In genomic region chr3:45322616-45323015, GRCh38 we compare ENCODE assay signal across 29 cellular contexts.
"Had no signal": no experiment of that assay in that cellular context is flagged by ENCODE, and none has a peak within 500 bp of the region (broad histone marks: within the 10 kb centered on the region; RNA-seq: fewer than 3 reads in every experiment).

No MANE protein-coding gene starts in this region.

- H3K4me3 Mint-ChIP-seq: activated CD4-positive, alpha-beta memory T cell treated with anti-CD3 and anti-CD28 coated beads, Interleukin-2, amount 10 ng/mL, durations not matched to agents 7 days and 5 days; activated CD4-positive, alpha-beta T cell treated with anti-CD3 and anti-CD28 coated beads, Interleukin-2, amount 10 ng/mL, durations not matched to agents 7 days and 5 days; activated CD8-positive, alpha-beta memory T cell treated with anti-CD3 and anti-CD28 coated beads, Interleukin-2, amount 10 ng/mL, durations not matched to agents 7 days and 5 days; activated naive CD4-positive, alpha-beta T cell treated with anti-CD3 and anti-CD28 coated beads, Interleukin-2, amount 10 ng/mL, durations not matched to agents 7 days and 5 days; activated naive CD8-positive, alpha-beta T cell treated with anti-CD3 and anti-CD28 coated beads, Interleukin-2, amount 10 ng/mL, durations not matched to agents 7 days and 5 days; dendritic cell treated with granulocyte-macrophage colony-stimulating factor and Interleukin-4, amounts not matched to agents 40 ng/mL and 50 ng/mL, for 4 days; effector memory CD8-positive, alpha-beta T cell; WTC11 had no signal

- H3K9me3 Mint-ChIP-seq: activated CD4-positive, alpha-beta memory T cell treated with anti-CD3 and anti-CD28 coated beads, Interleukin-2, amount 10 ng/mL, durations not matched to agents 7 days and 5 days; activated CD4-positive, alpha-beta T cell treated with anti-CD3 and anti-CD28 coated beads, Interleukin-2, amount 10 ng/mL, durations not matched to agents 7 days and 5 days; activated naive CD4-positive, alpha-beta T cell treated with anti-CD3 and anti-CD28 coated beads, Interleukin-2, amount 10 ng/mL, durations not matched to agents 7 days and 5 days; activated naive CD4-positive, alpha-beta T cell treated with anti-CD3 and anti-CD28 coated beads, Interleukin-2, amount 50 U/mL, for 72 hours; activated naive CD8-positive, alpha-beta T cell treated with anti-CD3 and anti-CD28 coated beads, Interleukin-2, amount 10 ng/mL, durations not matched to agents 7 days and 5 days; dendritic cell treated with granulocyte-macrophage colony-stimulating factor and Interleukin-4, amounts not matched to agents 40 ng/mL and 50 ng/mL, for 4 days; effector memory CD8-positive, alpha-beta T cell; WTC11 had no signal

- H3K4me1 ChIP-seq: body of pancreas, colonic mucosa, esophagus muscularis mucosa, foreskin keratinocyte, gastrocnemius medialis, heart left ventricle had no signal

- H3K4me3 ChIP-seq: body of pancreas, colonic mucosa, dorsolateral prefrontal cortex, esophagus muscularis mucosa, gastrocnemius medialis, heart left ventricle had no signal

- ATAC-seq: activated CD8-positive, alpha-beta memory T cell treated with anti-CD3 and anti-CD28 coated beads, Interleukin-2, amount 10 ng/mL, durations not matched to agents 7 days and 5 days; activated naive CD4-positive, alpha-beta T cell treated with anti-CD3 and anti-CD28 coated beads, Interleukin-2, amount 50 U/mL, for 72 hours; body of pancreas; effector memory CD8-positive, alpha-beta T cell; gastrocnemius medialis; heart left ventricle had no signal

- H3K36me3 ChIP-seq: colonic mucosa, esophagus muscularis mucosa, gastrocnemius medialis, heart left ventricle had no signal

- H3K27me3 ChIP-seq: body of pancreas, colonic mucosa, gastrocnemius medialis had no signal

- H3K36me3 Mint-ChIP-seq: activated CD8-positive, alpha-beta memory T cell treated with anti-CD3 and anti-CD28 coated beads, Interleukin-2, amount 10 ng/mL, durations not matched to agents 7 days and 5 days; activated naive CD4-positive, alpha-beta T cell treated with anti-CD3 and anti-CD28 coated beads, Interleukin-2, amount 10 ng/mL, durations not matched to agents 7 days and 5 days; activated naive CD4-positive, alpha-beta T cell treated with anti-CD3 and anti-CD28 coated beads, Interleukin-2, amount 50 U/mL, for 72 hours; activated naive CD8-positive, alpha-beta T cell treated with anti-CD3 and anti-CD28 coated beads, Interleukin-2, amount 10 ng/mL, durations not matched to agents 7 days and 5 days; WTC11 had no signal

- H3K27ac Mint-ChIP-seq: activated CD4-positive, alpha-beta memory T cell treated with anti-CD3 and anti-CD28 coated beads, Interleukin-2, amount 10 ng/mL, durations not matched to agents 7 days and 5 days; activated CD4-positive, alpha-beta T cell treated with anti-CD3 and anti-CD28 coated beads, Interleukin-2, amount 10 ng/mL, durations not matched to agents 7 days and 5 days; activated CD8-positive, alpha-beta memory T cell treated with anti-CD3 and anti-CD28 coated beads, Interleukin-2, amount 10 ng/mL, durations not matched to agents 7 days and 5 days; activated naive CD4-positive, alpha-beta T cell treated with anti-CD3 and anti-CD28 coated beads, Interleukin-2, amount 10 ng/mL, durations not matched to agents 7 days and 5 days; activated naive CD4-positive, alpha-beta T cell treated with anti-CD3 and anti-CD28 coated beads, Interleukin-2, amount 50 U/mL, for 72 hours; activated naive CD8-positive, alpha-beta T cell treated with anti-CD3 and anti-CD28 coated beads, Interleukin-2, amount 10 ng/mL, durations not matched to agents 7 days and 5 days; dendritic cell treated with granulocyte-macrophage colony-stimulating factor and Interleukin-4, amounts not matched to agents 40 ng/mL and 50 ng/mL, for 4 days; effector memory CD8-positive, alpha-beta T cell; WTC11 had no signal

- DNase-seq: activated CD4-positive, alpha-beta memory T cell treated with anti-CD3 and anti-CD28 coated beads, Interleukin-2, amount 10 ng/mL, durations not matched to agents 7 days and 5 days; activated CD4-positive, alpha-beta T cell treated with anti-CD3 and anti-CD28 coated beads for 1 hour; activated CD4-positive, alpha-beta T cell treated with anti-CD3 and anti-CD28 coated beads for 4 hours; activated CD4-positive, alpha-beta T cell treated with anti-CD3 and anti-CD28 coated beads, Interleukin-2, amount 50 U/mL, for 4 hours; activated CD8-positive, alpha-beta memory T cell treated with anti-CD3 and anti-CD28 coated beads, Interleukin-2, amount 10 ng/mL, durations not matched to agents 7 days and 5 days; activated CD8-positive, alpha-beta memory T cell treated with anti-CD3 and anti-CD28 coated beads, Interleukin-2, amount 50 U/mL, for 4 hours; activated gamma-delta T cell; activated naive CD4-positive, alpha-beta T cell; activated naive CD4-positive, alpha-beta T cell treated with anti-CD3 and anti-CD28 coated beads, Interleukin-2, amount 10 ng/mL, durations not matched to agents 7 days and 5 days; activated naive CD8-positive, alpha-beta T cell treated with anti-CD3 and anti-CD28 coated beads, Interleukin-2, amount 10 ng/mL, durations not matched to agents 7 days and 5 days; activated T-cell treated with anti-CD3 and anti-CD28 coated beads, Interleukin-2, amount 50 U/mL, for 1 hour; activated T-cell treated with anti-CD3 and anti-CD28 coated beads, Interleukin-2, amount 50 U/mL, for 48 hours; body of pancreas; caudate nucleus; colonic mucosa; dorsolateral prefrontal cortex; effector CD4-positive, alpha-beta T cell; effector memory CD8-positive, alpha-beta T cell; gastrocnemius medialis; glutamatergic neuron; heart left ventricle; T-helper 2 cell had no signal

- H3K27ac ChIP-seq: body of pancreas, colonic mucosa, dorsolateral prefrontal cortex, esophagus muscularis mucosa, foreskin keratinocyte, gastrocnemius medialis, heart left ventricle, VCaP had no signal

- H3K4me1 Mint-ChIP-seq: activated CD4-positive, alpha-beta memory T cell treated with anti-CD3 and anti-CD28 coated beads, Interleukin-2, amount 10 ng/mL, durations not matched to agents 7 days and 5 days; activated CD4-positive, alpha-beta T cell treated with anti-CD3 and anti-CD28 coated beads, Interleukin-2, amount 10 ng/mL, durations not matched to agents 7 days and 5 days; activated CD8-positive, alpha-beta memory T cell treated with anti-CD3 and anti-CD28 coated beads, Interleukin-2, amount 10 ng/mL, durations not matched to agents 7 days and 5 days had no signal

- H3K9me3 ChIP-seq: body of pancreas, colonic mucosa, esophagus muscularis mucosa, gastrocnemius medialis, heart left ventricle had no signal
